15 cellular contexts compared by ENCODE assay signal in the genomic region with DNA sequence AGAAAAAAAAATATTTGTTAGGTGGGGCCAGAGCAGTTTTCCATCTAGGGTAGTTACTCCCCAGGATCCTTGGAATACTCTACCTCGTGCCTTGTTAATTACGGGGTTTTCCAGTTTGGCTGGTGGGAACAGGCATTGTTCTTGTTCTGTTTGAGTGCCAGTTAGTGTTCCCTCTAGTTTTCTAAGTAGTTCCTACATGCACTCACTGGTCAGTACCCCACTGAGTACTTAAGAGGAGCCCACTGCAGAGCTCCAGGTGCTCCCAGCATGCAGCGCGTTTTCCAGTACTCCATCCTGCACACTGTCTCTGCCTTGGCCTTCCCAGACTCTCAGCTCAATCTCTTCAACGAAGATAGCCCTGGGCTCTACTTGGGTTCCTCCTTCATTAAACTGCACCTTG. TPM values are rescaled to one million over a fixed set of nuclear protein-coding genes. Genes with fewer than 3 reads are reported as not detected.
DNase-seq lines count a peak whose midpoint lies in the region; ATAC-seq, FAIRE-seq and TF ChIP-seq lines count a peak whose summit lies in the region.
"Had no signal": no experiment of that assay in that cellular context is flagged by ENCODE, and none has a peak within 500 bp of the region (broad histone marks: within the 10 kb centered on the region; RNA-seq: fewer than 3 reads in every experiment).

No MANE protein-coding gene starts in this region.

- CTCF ChIA-PET in activated CD8-positive, alpha-beta T cell treated with anti-CD3 and anti-CD28 coated beads, Interleukin-2, amount 10 ng/mL, durations not matched to agents 7 days and 5 days (lab: Charles Lee): interaction anchor here (1.0 to 1.9 kb wide), 3 partner anchors 12 to 64 kb away, joined by 4 to 5 read pairs (median 4); no protein-coding TSS in a partner anchor

- intact Hi-C loops in right lobe of liver (cut with DNase I): no loop called here

- H3K9me3 ChIP-seq in HUES48 (ENCODE audit: control insufficient read depth, insufficient read depth, low read length) (no peaks in the 10 kb centered on the region), right lobe of liver (no peaks in the 10 kb centered on the region)
- H3K9me3 ChIP-seq: BE2C, HAP-1 had no signal

- H3K36me3 Mint-ChIP-seq in activated CD8-positive, alpha-beta T cell treated with anti-CD3 and anti-CD28 coated beads, Interleukin-2, amount 10 ng/mL, durations not matched to agents 7 days and 5 days (ENCODE audit: low read depth): no peaks in the 10 kb centered on the region

- H3K9me3 Mint-ChIP-seq in activated CD8-positive, alpha-beta T cell treated with anti-CD3 and anti-CD28 coated beads, Interleukin-2, amount 10 ng/mL, durations not matched to agents 7 days and 5 days (ENCODE audit: insufficient read depth): no peaks in the 10 kb centered on the region
- H3K9me3 Mint-ChIP-seq: CD8-positive, alpha-beta T cell had no signal

- DNase-seq in ELF-1 (ENCODE audit: low read depth, low spot score) (peak; percentile 44), NCI-H69 (lab: John Stamatoyannopoulos, UW) (peak; percentile 92), iPS-NIHi11 (ENCODE audit: low spot score) (peak; percentile 34), cerebellar cortex (ENCODE audit: low spot score) (no peak), urothelium cell line (ENCODE audit: low spot score) (no peak), right lobe of liver (no peak)
- no peak for DNase-seq in activated CD8-positive, alpha-beta T cell treated with anti-CD3 and anti-CD28 coated beads, Interleukin-2, amount 10 ng/mL, durations not matched to agents 7 days and 5 days
- DNase-seq: BE2C; CD8-positive, alpha-beta T cell; NCI-H187 treated with DMSO at 0.1 percent for 48 hours; RPMI8226; T-helper 2 cell had no signal

- no peak for TF ChIP-seq POLR2A in right lobe of liver (IDR thresholded peaks at IDR 0.05)

- no peak for ATAC-seq in right lobe of liver
- ATAC-seq in activated CD8-positive, alpha-beta T cell treated with anti-CD3 and anti-CD28 coated beads, Interleukin-2, amount 10 ng/mL, durations not matched to agents 7 days and 5 days: no peak
- ATAC-seq: CD8-positive, alpha-beta T cell; K562 had no signal

- H3K9ac ChIP-seq in HUES48 (ENCODE audit: low read depth, low read length): no peak overlapping the region

- H3K4me1 ChIP-seq in HUES48 (ENCODE audit: control insufficient read depth, insufficient read depth, low read length) (peaks cover 30% of the 10 kb centered on the region), right lobe of liver (no peaks in the 10 kb centered on the region)
- H3K4me1 ChIP-seq: BE2C had no signal

- H3K4me1 Mint-ChIP-seq in activated CD8-positive, alpha-beta T cell treated with anti-CD3 and anti-CD28 coated beads, Interleukin-2, amount 10 ng/mL, durations not matched to agents 7 days and 5 days (ENCODE audit: low read depth): peaks cover 6% of the 10 kb centered on the region

- 100% methylated on average over 1 of the region's 5 CpGs for WGBS in right lobe of liver (ENCODE audit: insufficient coverage, low coverage, low lambda C conversion rate, missing lambda C conversion rate)

- POLR2A ChIA-PET in activated CD8-positive, alpha-beta T cell treated with anti-CD3 and anti-CD28 coated beads, Interleukin-2, amount 10 ng/mL, durations not matched to agents 7 days and 5 days (lab: Charles Lee): interaction anchor here (0.7 kb wide), 1 partner anchor 923 kb away, joined by 3 read pairs; no protein-coding TSS in a partner anchor

- FAIRE-seq in urothelium cell line (lab: Jason Lieb, UNC): no peak
- FAIRE-seq: K562 had no signal

- H3K36me3 ChIP-seq in HUES48 (ENCODE audit: control insufficient read depth, insufficient read depth, low read length) (0 out of 2 replicates have a peak, but pooled peaks cover 3% of the 10 kb centered on the region), right lobe of liver (peaks cover 0 to 1% (median 0%) of the 10 kb centered on the region in 4 donors)
- H3K36me3 ChIP-seq: BE2C, HAP-1 had no signal

- H3K27ac ChIP-seq in HUES48 (ENCODE audit: low read depth, low read length) (peak overlapping the region; percentile 64), right lobe of liver (no peak overlapping the region)

- H3K27ac Mint-ChIP-seq in activated CD8-positive, alpha-beta T cell treated with anti-CD3 and anti-CD28 coated beads, Interleukin-2, amount 10 ng/mL, durations not matched to agents 7 days and 5 days: no peak overlapping the region
- H3K27ac Mint-ChIP-seq: CD8-positive, alpha-beta T cell had no signal

- TF ChIP-seq CTCF in right lobe of liver (IDR thresholded peaks at IDR 0.05): no peak

- no peak overlapping the region for H3K4me3 ChIP-seq in HUES48 (ENCODE audit: low read depth, low read length)
- no peak overlapping the region for H3K4me3 ChIP-seq in right lobe of liver
- H3K4me3 ChIP-seq: HAP-1, K562 had no signal

- no peak overlapping the region for H3K4me3 Mint-ChIP-seq in activated CD8-positive, alpha-beta T cell treated with anti-CD3 and anti-CD28 coated beads, Interleukin-2, amount 10 ng/mL, durations not matched to agents 7 days and 5 days
- H3K4me3 Mint-ChIP-seq: CD8-positive, alpha-beta T cell had no signal

- no peaks in the 10 kb centered on the region for H3K27me3 Mint-ChIP-seq in activated CD8-positive, alpha-beta T cell treated with anti-CD3 and anti-CD28 coated beads, Interleukin-2, amount 10 ng/mL, durations not matched to agents 7 days and 5 days (ENCODE audit: low read depth)

- no peaks in the 10 kb centered on the region for H3K27me3 ChIP-seq in HUES48 (ENCODE audit: control insufficient read depth, insufficient read depth, low read length)
- H3K27me3 ChIP-seq in right lobe of liver: no peaks in the 10 kb centered on the region
- H3K27me3 ChIP-seq: BE2C had no signal

RNA-seq across cellular contexts. Expression of a gene that starts 58.0 kb away (rescaled TPM):
- total RNA-seq in right lobe of liver: 1 to 10 TPM; 6.1 to 9.3 (median 8.0) TPM
- 1 to 10 TPM; 7.3 to 7.6 TPM for total RNA-seq in activated CD8-positive, alpha-beta T cell treated with anti-CD3 and anti-CD28 coated beads, Interleukin-2, amount 10 ng/mL, durations not matched to agents 7 days and 5 days

Comparison
In these comparisons a context has a peak if more than half of its experiments do, and no peak if none do; other contexts are left out.
1. DNase-seq: peak in ELF-1 (single experiment), NCI-H69 (single experiment) and iPS-NIHi11 (single experiment); none in cerebellar cortex (single experiment), urothelium cell line (single experiment), right lobe of liver (0 of 3) and activated CD8-positive, alpha-beta T cell treated with anti-CD3 and anti-CD28 coated beads, Interleukin-2, amount 10 ng/mL, durations not matched to agents 7 days and 5 days (single experiment).